Comparison of ENCODE assay signal across 8 cellular contexts in genomic region chr22:19853058-19853878, GRCh38. TPM values are rescaled to one million over a fixed set of nuclear protein-coding genes. Genes with fewer than 3 reads are reported as not detected.
DNase-seq lines count a peak whose midpoint lies in the region; ATAC-seq and TF ChIP-seq lines count a peak whose summit lies in the region.

No MANE protein-coding gene starts in this region.

- H3K36me3 ChIP-seq in SJCRH30, result peaks cover 30% of the 10 kb centered on the region

- CTCF ChIA-PET in GM10248 (lab: Yijun Ruan, JAX), result no interaction called here

- H3K27ac ChIP-seq in SJCRH30, result no peak overlapping the region

- H3K4me3 ChIP-seq in SJCRH30 (peak overlapping the region; percentile 82), fibroblast of the aortic adventitia (ENCODE audit: low read depth, low read length) (peak overlapping the region; percentile 91), retinal pigment epithelial cell (ENCODE audit: low read length) (peak overlapping the region; percentile 85)

- no peaks in the 10 kb centered on the region; the same call in 1 of the 2 replicates for H3K9me3 ChIP-seq in SJCRH30 (replicated peaks)

- ATAC-seq in GM19455 (IDR thresholded peaks at IDR 0.05; ENCODE audit: unreplicated experiment), result no peak

- peak; percentile 13 for DNase-seq in GM10248 (ENCODE audit: extremely low spot score)
- DNase-seq in SJCRH30, result peak in 1 of 2 experiments; percentile 4
- DNase-seq in fibroblast of the aortic adventitia (ENCODE audit: low read depth), result no peak
- no peak for DNase-seq in retinal pigment epithelial cell (ENCODE audit: low read depth)
- DNase-seq in NCI-H2081 (lab: John Stamatoyannopoulos, UW), result no peak
- DNase-seq in DMS153 (lab: John Stamatoyannopoulos, UW), result no peak
- DNase-seq in NCI-H2081 treated with DMSO at 0.1 percent for 48 hours (lab: John Stamatoyannopoulos, UW), result no peak

- POLR2A ChIA-PET in GM10248 (lab: Yijun Ruan, JAX), result no interaction called here

- TF ChIP-seq CTCF in GM10248 (IDR thresholded peaks at IDR 0.05; ENCODE audit: control extremely low read depth, extremely low read depth, low read depth, missing control alignments) (no peak), fibroblast of the aortic adventitia (IDR thresholded peaks at IDR 0.05; ENCODE audit: insufficient read depth, low read length) (no peak), retinal pigment epithelial cell (conservative IDR thresholded peaks at IDR 0.05; ENCODE audit: low read depth, low read length) (no peak)

- H3K4me1 ChIP-seq in SJCRH30, result peaks cover 8% of the 10 kb centered on the region

- no peaks in the 10 kb centered on the region for H3K27me3 ChIP-seq in SJCRH30

RNA-seq across cellular contexts. Expression of gene GNB1L, which starts 1.4 kb away (rescaled TPM):
- total RNA-seq in SJCRH30 (2014; rRNA removed; shearing (Covaris generic)), result 12.3 and 12.6 TPM in 2 replicates
- total RNA-seq in fibroblast of the aortic adventitia (ENCODE audit: low replicate concordance), result 4.0 and 5.2 TPM in 2 replicates

RNA-seq across cellular contexts. Expression of gene RTL10, which starts 1.4 kb away (rescaled TPM):
- 16.2 and 19.1 TPM in 2 replicates for total RNA-seq in SJCRH30 (2014; rRNA removed; shearing (Covaris generic))
- 5.9 and 10.8 TPM in 2 replicates for total RNA-seq in fibroblast of the aortic adventitia (ENCODE audit: low replicate concordance)
